Comparison of ENCODE assay signal across 8 cellular contexts in the genomic region with DNA sequence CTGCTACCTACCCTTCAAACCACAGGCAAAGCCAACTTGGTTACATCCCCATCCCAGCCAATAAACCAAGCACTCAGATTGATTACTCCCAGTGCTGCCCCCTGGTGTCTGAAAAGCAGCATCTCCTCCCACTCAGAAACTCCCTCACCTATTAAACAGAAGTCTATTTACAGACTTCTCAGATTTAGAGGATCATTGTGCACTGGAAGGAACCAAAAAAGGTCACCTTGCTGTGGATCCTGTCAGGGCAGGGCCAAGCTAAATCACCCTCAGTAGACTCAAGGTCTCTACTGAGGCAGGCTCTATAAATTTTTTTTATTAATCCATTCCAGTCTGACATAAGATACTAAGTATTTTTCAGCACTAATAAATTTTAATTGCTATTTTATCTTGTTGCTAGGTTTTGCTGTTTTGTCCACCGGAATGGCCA. TPM values are rescaled to one million over a fixed set of nuclear protein-coding genes. Genes with fewer than 3 reads are reported as not detected.
DNase-seq lines count a peak whose midpoint lies in the region; ATAC-seq and TF ChIP-seq lines count a peak whose summit lies in the region.

No MANE protein-coding gene starts in this region.

- CTCF ChIA-PET in HEK293T (lab: Yijun Ruan, JAX), result interaction anchor here (0.6 to 5.3 kb wide), 5 partner anchors 34 to 102 kb away, joined by 3 to 37 read pairs (median 3); partner anchors contain the start of gene EFTUD2

- POLR2A ChIA-PET in HEK293T (lab: Yijun Ruan, JAX), result no interaction called here

- intact Hi-C loops in lower leg skin (cut with DNase I; ENCODE audit: low total_unique reads), result no loop called here

- no peak for ATAC-seq in HG03457 (IDR thresholded peaks at IDR 0.05; ENCODE audit: unreplicated experiment)

- DNase-seq in AG10803 (ENCODE audit: low read depth) (peak; percentile 76), HEK293T (ENCODE audit: extremely low spot score) (peak; percentile 82), NCI-H526 (lab: John Stamatoyannopoulos, UW) (peak; percentile 67 to 85), dermis blood vessel endothelial cell (peak; percentile 89), lower leg skin (ENCODE audit: low spot score in 2 of 2) (peak; percentile 58 to 89)
- peak; percentile 69 for DNase-seq in activated CD4-positive, alpha-beta T cell treated with anti-CD3 and anti-CD28 coated beads, Interleukin-2, amount 50 U/mL, for 1 hour
- peak; percentile 26 to 36 (median 30) for DNase-seq in stimulated activated CD4-positive, alpha-beta T cell treated with anti-CD3 and anti-CD28 coated beads, TNF-alpha, amount 100 ng/mL, for 1 hour (ENCODE audit: low read depth in 3 of 3, low spot score in 1 of 3)

- TF ChIP-seq CTCF in AG10803 (conservative IDR thresholded peaks at IDR 0.05; ENCODE audit: low read length) (peak; percentile 91), lower leg skin (IDR thresholded peaks at IDR 0.05) (peak in 1 of 3 donors; percentile 58)

- TF ChIP-seq POLR2A in lower leg skin (IDR thresholded peaks at IDR 0.05), result no peak

- no peak overlapping the region for H3K4me3 ChIP-seq in AG10803 (ENCODE audit: low read length)
- H3K4me3 ChIP-seq in lower leg skin (ENCODE audit: low read depth, poor library complexity, severe bottlenecking), result no peak overlapping the region

- 56 to 75% methylated on average over 1 of the region's 1 CpG for WGBS in lower leg skin, 2 donors

TF ChIP-seq in HEK293T, 16 proteins besides CTCF, POLR2A, EP300 and RAD21:
- TF ChIP-seq SP1 (IDR thresholded peaks at IDR 0.05) (no peak), FOXM1 (IDR thresholded peaks at IDR 0.05; ENCODE audit: borderline replicate concordance) (no peak), HDGF (IDR thresholded peaks at IDR 0.05; ENCODE audit: borderline replicate concordance) (no peak), ZNF384 (IDR thresholded peaks at IDR 0.05) (no peak), NFRKB (IDR thresholded peaks at IDR 0.05) (no peak), CTBP1 (IDR thresholded peaks at IDR 0.05; ENCODE audit: borderline replicate concordance) (no peak), ARNT (IDR thresholded peaks at IDR 0.05) (no peak), TARDBP (IDR thresholded peaks at IDR 0.05) (no peak), FOXA1 (IDR thresholded peaks at IDR 0.05) (no peak), ELF4 (IDR thresholded peaks at IDR 0.05) (no peak), PKNOX1 (IDR thresholded peaks at IDR 0.05) (no peak), L3MBTL2 (conservative IDR thresholded peaks at IDR 0.05) (no peak), BHLHE40 (IDR thresholded peaks at IDR 0.05; ENCODE audit: borderline replicate concordance) (no peak), SUZ12 (IDR thresholded peaks at IDR 0.05) (no peak)

RNA-seq across cellular contexts. Expression of gene HIGD1B, which starts 17.6 kb away (rescaled TPM):
- total RNA-seq in dermis blood vessel endothelial cell, result not detected in 2 replicates
- under 1 TPM in 1 of 4 donors, not detected in 3; 0.52 TPM for total RNA-seq in lower leg skin

RNA-seq across cellular contexts. Expression of gene EFTUD2, which starts 34.0 kb away (rescaled TPM):
- 154 and 298 TPM in 2 replicates for total RNA-seq in dermis blood vessel endothelial cell
- 10 to 100 TPM; 45.0 to 69.2 (median 51.5) TPM for total RNA-seq in lower leg skin

RNA-seq across cellular contexts. Expression of gene GJC1, which starts 35.2 kb away (rescaled TPM):
- total RNA-seq in dermis blood vessel endothelial cell, result 7.5 and 13.9 TPM in 2 replicates
- total RNA-seq in lower leg skin, result 1 to 10 TPM in 2 of 4 donors, under 1 TPM in 2; 0.25 to 4.6 (median 1.6) TPM

RNA-seq across cellular contexts. Expression of gene GFAP, which starts 50.1 kb away (rescaled TPM):
- total RNA-seq in dermis blood vessel endothelial cell (0.51 TPM in 1 of 2 replicates, not detected in the other), lower leg skin (under 1 TPM in 1 of 4 donors, not detected in 3; 0.25 TPM)

Comparison
In these comparisons a context has a peak if more than half of its experiments do, and no peak if none do; other contexts are left out.
1. DNase-seq: peak in every context shown above with its lines; median percentile 89 in dermis blood vessel endothelial cell; 82 in HEK293T; 76 in AG10803; 76 in NCI-H526; 74 in lower leg skin; 69 in activated CD4-positive, alpha-beta T cell treated with anti-CD3 and anti-CD28 coated beads, Interleukin-2, amount 50 U/mL, for 1 hour; 30 in stimulated activated CD4-positive, alpha-beta T cell treated with anti-CD3 and anti-CD28 coated beads, TNF-alpha, amount 100 ng/mL, for 1 hour.